8 cellular contexts compared by ENCODE assay signal in the genomic region with DNA sequence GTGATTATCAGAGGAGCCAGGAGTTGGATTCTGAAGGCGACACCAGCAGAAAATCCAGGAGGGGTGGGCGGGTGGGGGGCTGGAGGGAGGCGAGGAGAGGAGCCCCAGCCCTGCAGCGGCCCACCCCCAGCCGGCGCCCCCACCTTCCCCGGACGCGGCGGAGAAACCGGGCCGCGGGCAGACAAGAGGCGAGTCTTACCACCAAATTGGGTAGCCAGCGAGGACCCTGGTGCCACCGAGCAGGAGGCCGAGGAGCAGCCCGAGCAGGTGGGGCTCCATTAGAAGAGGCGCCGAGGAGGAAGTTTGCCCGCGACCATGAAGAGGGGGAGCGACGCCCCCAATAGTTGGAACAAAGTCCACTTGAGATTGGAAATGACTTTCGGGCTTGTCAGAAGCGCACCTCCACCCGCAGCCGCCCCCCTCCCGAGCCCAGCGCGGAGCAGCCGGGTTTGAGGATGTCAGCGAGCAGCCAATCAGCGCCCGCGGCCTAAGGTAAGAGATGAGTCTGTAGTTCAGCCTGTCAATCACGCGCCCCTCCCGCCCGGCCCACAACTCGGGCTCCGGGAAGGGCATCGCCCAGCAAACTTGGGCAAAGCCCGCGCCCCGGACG. TPM values are rescaled to one million over a fixed set of nuclear protein-coding genes. Genes with fewer than 3 reads are reported as not detected.
A peak's percentile ranks its signal among the peaks of the same experiment; 100 is the strongest.
DNase-seq lines count a peak whose midpoint lies in the region; ATAC-seq and TF ChIP-seq lines count a peak whose summit lies in the region.

A gene with protein sequence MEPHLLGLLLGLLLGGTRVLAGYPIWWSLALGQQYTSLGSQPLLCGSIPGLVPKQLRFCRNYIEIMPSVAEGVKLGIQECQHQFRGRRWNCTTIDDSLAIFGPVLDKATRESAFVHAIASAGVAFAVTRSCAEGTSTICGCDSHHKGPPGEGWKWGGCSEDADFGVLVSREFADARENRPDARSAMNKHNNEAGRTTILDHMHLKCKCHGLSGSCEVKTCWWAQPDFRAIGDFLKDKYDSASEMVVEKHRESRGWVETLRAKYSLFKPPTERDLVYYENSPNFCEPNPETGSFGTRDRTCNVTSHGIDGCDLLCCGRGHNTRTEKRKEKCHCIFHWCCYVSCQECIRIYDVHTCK (minus strand): TSS at position 374 of the 610 bp plus-strand sequence. CDS start 95 bp downstream, at position 279.

- no peak for TF ChIP-seq POLR2A in breast epithelium (IDR thresholded peaks at IDR 0.05)

- H3K4me3 ChIP-seq in HFF-Myc (replicated peaks; ENCODE audit: low read depth, low read length) = peak within 1 kb of the TSS; percentile 26
- peak within 1 kb of the TSS; percentile 28 to 54 (median 32) for H3K4me3 ChIP-seq in breast epithelium
- peak within 1 kb of the TSS; percentile 13 for H3K4me3 ChIP-seq in mononuclear cell (ENCODE audit: low read length)

- no peak within 1 kb of the TSS for H3K27ac ChIP-seq in breast epithelium

- peaks cover 0 to 70% of the 10 kb centered on the region in 2 donors for H3K27me3 ChIP-seq in breast epithelium
- H3K27me3 ChIP-seq in mononuclear cell (ENCODE audit: insufficient read depth, low read length) = peaks cover 84% of the 10 kb centered on the region

- TF ChIP-seq CTCF in HFF-Myc (IDR thresholded peaks at IDR 0.05; ENCODE audit: low read depth, low read length, missing control alignments) = no peak
- no peak for TF ChIP-seq CTCF in breast epithelium (IDR thresholded peaks at IDR 0.05)

- H3K4me1 ChIP-seq in breast epithelium (peaks cover 0 to 5% of the 10 kb centered on the region in 2 donors), mononuclear cell (ENCODE audit: insufficient read depth, low read length) (peaks cover 26% of the 10 kb centered on the region)

- H3K9me3 ChIP-seq in breast epithelium (no peaks in the 10 kb centered on the region), mononuclear cell (ENCODE audit: low read depth, low read length) (no peaks in the 10 kb centered on the region)

- intact Hi-C loops in breast epithelium (cut with DNase I; ENCODE audit: low total_unique reads) = no loop called here

- H3K36me3 ChIP-seq in breast epithelium = no peaks in the 10 kb centered on the region

- ATAC-seq in stimulated activated naive CD8-positive, alpha-beta T cell treated with anti-CD3 and anti-CD28 coated beads, Interleukin-15, Interleukin-2, amounts not matched to agents 100 U/mL and 50 U/mL, for 24 hours = peak; percentile 60
- ATAC-seq in GM21717 (IDR thresholded peaks at IDR 0.05; ENCODE audit: unreplicated experiment) = no peak

- DNase-seq in HFF-Myc (ENCODE audit: extremely low read depth, low read depth) (no peak), T-helper 1 cell (peak in 3 of 5 donors; percentile 12 to 35 (median 19)), breast epithelium (ENCODE audit: low spot score in 2 of 2) (no peak), hepatic stellate cell (ENCODE audit: low spot score) (no peak), OCI-M2 (lab: John Stamatoyannopoulos, UW; ENCODE audit: unreplicated experiment) (no peak)
- peak; percentile 63 for DNase-seq in stimulated activated naive CD8-positive, alpha-beta T cell treated with anti-CD3 and anti-CD28 coated beads, Interleukin-15, Interleukin-2, amounts not matched to agents 100 U/mL and 50 U/mL, for 24 hours

RNA-seq across cellular contexts. Expression of the gene that starts here (rescaled TPM):
- total RNA-seq in breast epithelium (1 to 10 TPM in 2 of 3 donors, under 1 TPM in 1; 0.48 to 2.9 (median 1.6) TPM), mononuclear cell (0.10 TPM)

Comparison
In these comparisons a context has a peak if more than half of its experiments do, and no peak if none do; other contexts are left out.
1. DNase-seq: peak in T-helper 1 cell (3 of 5) and stimulated activated naive CD8-positive, alpha-beta T cell treated with anti-CD3 and anti-CD28 coated beads, Interleukin-15, Interleukin-2, amounts not matched to agents 100 U/mL and 50 U/mL, for 24 hours (single experiment); none in HFF-Myc (single experiment), breast epithelium (0 of 2), hepatic stellate cell (single experiment) and OCI-M2 (single experiment).
2. Peak in every context shown above with its lines, with median percentiles within 50 percentile points of each other: H3K4me3 ChIP-seq.